8 cellular contexts compared by ENCODE assay signal in the genomic region with DNA sequence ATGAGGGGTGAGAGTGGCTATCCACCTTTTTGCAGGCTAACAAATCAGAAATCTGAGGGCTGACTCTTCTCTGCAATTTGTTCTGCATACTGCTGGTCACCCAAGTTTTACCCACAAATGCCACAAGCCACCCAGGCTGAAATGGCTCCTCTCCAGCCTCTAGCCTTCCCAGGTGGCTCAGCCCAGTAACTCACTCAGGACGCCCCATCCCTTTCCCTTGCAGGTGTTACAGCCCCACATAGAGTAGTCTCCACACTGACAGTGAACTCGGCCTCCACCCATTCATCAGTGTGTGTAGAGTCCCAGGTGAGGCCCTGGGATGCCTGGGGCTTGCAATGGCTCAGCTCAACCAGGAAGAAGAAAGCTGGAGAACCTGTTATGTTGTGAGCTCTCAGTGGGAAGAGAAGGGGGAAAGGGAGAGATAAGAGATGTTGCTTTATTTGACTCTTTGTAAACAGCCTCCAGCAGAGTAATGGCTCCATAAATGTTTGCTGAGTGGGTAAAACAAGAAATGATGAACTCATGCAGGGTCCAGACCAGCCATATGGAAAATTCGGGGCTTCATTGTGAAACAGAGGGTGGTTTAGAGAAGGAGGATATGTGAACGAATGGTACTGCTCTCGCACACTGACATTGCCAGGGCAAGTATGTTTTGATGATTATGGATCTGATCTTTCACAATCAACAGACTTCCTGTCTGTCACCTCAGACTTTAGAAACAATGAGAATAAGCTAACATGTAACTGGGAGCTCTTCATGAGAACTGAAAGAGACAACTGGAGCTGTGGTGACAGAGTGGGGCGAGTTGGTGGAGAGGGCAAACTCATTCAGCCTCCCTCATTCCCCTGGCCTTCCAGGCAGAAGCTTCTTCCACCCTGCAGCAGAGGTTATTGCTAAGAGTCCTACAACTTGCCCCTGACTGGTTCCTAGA.
DNase-seq lines count a peak whose midpoint lies in the region; ATAC-seq and TF ChIP-seq lines count a peak whose summit lies in the region.

No MANE protein-coding gene starts in this region.

- no peak overlapping the region for H3K4me3 Mint-ChIP-seq in activated naive CD8-positive, alpha-beta T cell treated with anti-CD3 and anti-CD28 coated beads for 36 hours

- peaks cover 3% of the 10 kb centered on the region for H3K27me3 Mint-ChIP-seq in activated naive CD8-positive, alpha-beta T cell treated with anti-CD3 and anti-CD28 coated beads for 36 hours

- H3K9me3 Mint-ChIP-seq in activated naive CD8-positive, alpha-beta T cell treated with anti-CD3 and anti-CD28 coated beads for 36 hours = peaks cover 1% of the 10 kb centered on the region

- H3K4me1 ChIP-seq in ascending aorta (no peaks in the 10 kb centered on the region), left ventricle myocardium inferior (peaks cover 23% of the 10 kb centered on the region)

- H3K36me3 ChIP-seq in ascending aorta = no peaks in the 10 kb centered on the region
- H3K36me3 ChIP-seq in left ventricle myocardium inferior = no peaks in the 10 kb centered on the region

- H3K9me3 ChIP-seq in ascending aorta = no peaks in the 10 kb centered on the region
- H3K9me3 ChIP-seq in left ventricle myocardium inferior (replicated peaks) = no peaks in the 10 kb centered on the region

- peak; percentile 89 for DNase-seq in GM12865 (ENCODE audit: low read depth)
- DNase-seq in activated naive CD8-positive, alpha-beta T cell treated with anti-CD3 and anti-CD28 coated beads for 36 hours = no peak
- DNase-seq in ascending aorta (ENCODE audit: low spot score in 2 of 2) = no peak
- no peak for DNase-seq in left ventricle myocardium inferior
- DNase-seq in NCI-H510A (lab: John Stamatoyannopoulos, UW) = no peak
- no peak for DNase-seq in NCI-H2196 (lab: John Stamatoyannopoulos, UW; ENCODE audit: unreplicated experiment)

- H3K27me3 ChIP-seq in ascending aorta (no peaks in the 10 kb centered on the region), left ventricle myocardium inferior (ENCODE audit: low read depth) (no peaks in the 10 kb centered on the region)

- H3K4me3 ChIP-seq in GM12865 (ENCODE audit: low read depth, low read length) = no peak overlapping the region
- H3K4me3 ChIP-seq in ascending aorta = no peak overlapping the region
- no peak overlapping the region for H3K4me3 ChIP-seq in left ventricle myocardium inferior

- TF ChIP-seq CTCF in GM12865 (IDR thresholded peaks at IDR 0.05; ENCODE audit: insufficient read depth, low read depth, low read length, missing control alignments) (no peak), ascending aorta (IDR thresholded peaks at IDR 0.05) (no peak), left ventricle myocardium inferior (IDR thresholded peaks at IDR 0.05; ENCODE audit: borderline replicate concordance) (no peak)

- intact Hi-C loops in ascending aorta (cut with DNase I) (no loop called here), left ventricle myocardium inferior (cut with micrococcal nuclease) (no loop called here)

- H3K27ac ChIP-seq in ascending aorta (no peak overlapping the region), left ventricle myocardium inferior (replicated peaks) (no peak overlapping the region)

- H3K4me1 Mint-ChIP-seq in activated naive CD8-positive, alpha-beta T cell treated with anti-CD3 and anti-CD28 coated beads for 36 hours = peaks cover 18% of the 10 kb centered on the region

- no peaks in the 10 kb centered on the region for H3K36me3 Mint-ChIP-seq in activated naive CD8-positive, alpha-beta T cell treated with anti-CD3 and anti-CD28 coated beads for 36 hours

- peak; percentile 66 for ATAC-seq in GM21367 (IDR thresholded peaks at IDR 0.05; ENCODE audit: unreplicated experiment)
- peak; percentile 64 for ATAC-seq in HG03520 (IDR thresholded peaks at IDR 0.05; ENCODE audit: unreplicated experiment)

- H3K27ac Mint-ChIP-seq in activated naive CD8-positive, alpha-beta T cell treated with anti-CD3 and anti-CD28 coated beads for 36 hours = peak overlapping the region; percentile 17
